21 cellular contexts compared by ENCODE assay signal in the genomic region with DNA sequence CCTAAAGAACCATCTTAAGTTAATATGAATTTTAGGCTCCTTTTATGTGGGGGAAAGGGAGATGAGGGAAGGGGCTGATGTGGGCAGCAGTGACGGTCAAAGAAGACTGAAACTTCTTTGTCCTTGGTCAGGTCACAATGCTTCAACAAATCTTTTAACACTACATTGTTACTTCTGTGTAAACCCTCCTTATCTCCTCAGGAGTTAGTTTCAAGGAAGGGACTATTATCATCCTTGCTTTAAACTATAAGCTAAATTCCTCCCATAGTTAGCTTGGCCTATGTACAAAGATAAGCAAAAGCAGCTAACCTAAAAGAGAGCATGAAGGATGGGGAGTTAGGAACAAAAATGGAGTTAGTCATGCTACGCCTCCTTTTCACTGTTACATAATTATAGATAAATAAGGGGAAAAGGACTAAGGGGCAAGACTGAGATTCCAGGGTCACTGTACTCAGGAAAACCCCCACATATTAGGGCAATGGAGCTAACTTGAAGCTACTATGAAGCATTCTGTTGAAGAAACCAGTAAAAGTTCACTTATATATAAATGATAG.
"Had no signal": no experiment of that assay in that cellular context is flagged by ENCODE, and none has a peak within 500 bp of the region (broad histone marks: within the 10 kb centered on the region; RNA-seq: fewer than 3 reads in every experiment).

No MANE protein-coding gene starts in this region.

- H3K4me2 ChIP-seq: SK-N-SH had no signal

- H3K27ac ChIP-seq: brain microvascular endothelial cell, foreskin keratinocyte, right atrium auricular region, skin epidermis, transverse colon, vagina had no signal

- H3K4me1 ChIP-seq: foreskin keratinocyte, right atrium auricular region, transverse colon, vagina had no signal

- H3K27ac Mint-ChIP-seq: activated B cell treated with CpG ODN at 0.5 μM for 24 hours; activated T-cell treated with anti-CD3 and anti-CD28 coated beads, Interleukin-2, amount 50 U/mL, for 72 hours; nephron progenitor cell; progenitor cell of endocrine pancreas had no signal

- H3K9ac ChIP-seq: SK-N-SH had no signal

- H3K4me1 Mint-ChIP-seq: activated B cell treated with CpG ODN at 0.5 μM for 24 hours, nephron progenitor cell had no signal

- H3K36me3 ChIP-seq: brain microvascular endothelial cell, right atrium auricular region, transverse colon, vagina had no signal

- H3K9me3 ChIP-seq: right atrium auricular region, SK-N-SH, transverse colon, vagina had no signal

- H3K9me3 Mint-ChIP-seq: activated B cell treated with CpG ODN at 0.5 μM for 24 hours; activated T-cell treated with anti-CD3 and anti-CD28 coated beads, Interleukin-2, amount 50 U/mL, for 72 hours; nephron progenitor cell had no signal

- H3K27me3 Mint-ChIP-seq: activated B cell treated with CpG ODN at 0.5 μM for 24 hours, progenitor cell of endocrine pancreas had no signal

- H3K4me3 ChIP-seq: right atrium auricular region, skin epidermis, transverse colon, vagina had no signal

- H3K27me3 ChIP-seq: brain microvascular endothelial cell, foreskin keratinocyte, right atrium auricular region, transverse colon, vagina had no signal

- ATAC-seq: foreskin keratinocyte, left ventricle myocardium superior had no signal

- DNase-seq: activated B cell treated with CpG ODN at 0.5 μM for 24 hours; activated CD4-positive, alpha-beta T cell treated with anti-CD3 and anti-CD28 coated beads, Interleukin-2, amount 50 U/mL, for 1 hour; brain microvascular endothelial cell; cortex of kidney; effector CD4-positive, alpha-beta T cell; foreskin keratinocyte; glutamatergic neuron; kidney glomerular epithelial cell; left ventricle myocardium superior; mesenchymal stem cell; nephron progenitor cell; SK-N-SH; stimulated activated CD4-positive, alpha-beta T cell treated with anti-CD3 and anti-CD28 coated beads, Interleukin-4, amount 100 ng/mL, for 4 hours; stimulated activated CD8-positive, alpha-beta memory T cell treated with anti-CD3 and anti-CD28 coated beads, Interleukin-4, amount 100 ng/mL, for 48 hours; stimulated activated naive CD4-positive, alpha-beta T cell treated with Interleukin-2 at 50 U/mL for 16 hours; transverse colon had no signal

- H3K4me3 Mint-ChIP-seq: activated B cell treated with CpG ODN at 0.5 μM for 24 hours, nephron progenitor cell had no signal
